In genomic region chr17:69358688-69359596, GRCh38 we compare ENCODE assay signal across 11 cellular contexts. TPM values are rescaled to one million over a fixed set of nuclear protein-coding genes. Genes with fewer than 3 reads are reported as not detected.
DNase-seq lines count a peak whose midpoint lies in the region; ATAC-seq, FAIRE-seq and TF ChIP-seq lines count a peak whose summit lies in the region.
"Had no signal": no experiment of that assay in that cellular context is flagged by ENCODE, and none has a peak within 500 bp of the region (broad histone marks: within the 10 kb centered on the region; RNA-seq: fewer than 3 reads in every experiment).

No MANE protein-coding gene starts in this region.

- no peak overlapping the region for H3K27ac ChIP-seq in gastrocnemius medialis

- H3K4me1 ChIP-seq in gastrocnemius medialis, result peaks cover 10 to 12% of the 10 kb centered on the region in 2 donors

- in situ Hi-C loops in ACHN (cut with HindIII; ENCODE audit: low pct_ligation_motif_present, low pct_unique_long_range_greater_than_20kb, low sequenced_read_pairs), result no loop called here
- in situ Hi-C loops in gastrocnemius medialis (cut with MboI; ENCODE audit: low sequenced_read_pairs in 4 of 4), result no loop called here

- H3K27me3 ChIP-seq in gastrocnemius medialis, result no peaks in the 10 kb centered on the region

- TF ChIP-seq POLR2A in GM12891 (IDR thresholded peaks at IDR 0.05; ENCODE audit: low read depth, low read length) (no peak), gastrocnemius medialis (IDR thresholded peaks at IDR 0.05) (no peak)

- intact Hi-C loops in gastrocnemius medialis (cut with DNase I; ENCODE audit: low total_unique reads), result loop anchor here (2.0 to 5.0 kb wide), 3 partner anchors 24 to 58 kb away; no protein-coding TSS in a partner anchor

- H3K9me3 Mint-ChIP-seq in activated T-cell treated with anti-CD3 and anti-CD28 coated beads, Interleukin-2, amount 50 U/mL, for 24 hours, result no peaks in the 10 kb centered on the region
- H3K9me3 Mint-ChIP-seq: neural crest cell had no signal

- no peak overlapping the region for H3K4me3 ChIP-seq in gastrocnemius medialis

- no peaks in the 10 kb centered on the region for H3K9me3 ChIP-seq in gastrocnemius medialis

- DNase-seq in ACHN (peak; percentile 21), GM12891 (ENCODE audit: insufficient read length, low spot score) (no peak), NCI-H2171 (lab: John Stamatoyannopoulos, UW) (peak; percentile 20), dermis blood vessel endothelial cell (peak; percentile 13), gastrocnemius medialis (no peak), NCI-H1417 treated with DMSO at 0.1 percent for 48 hours (lab: John Stamatoyannopoulos, UW) (no peak)
- DNase-seq in activated T-cell treated with anti-CD3 and anti-CD28 coated beads, Interleukin-2, amount 50 U/mL, for 24 hours, result no peak
- DNase-seq: activated T-cell treated with anti-CD3 and anti-CD28 coated beads for 4 hours, NCI-H226 had no signal

- H3K27me3 Mint-ChIP-seq in activated T-cell treated with anti-CD3 and anti-CD28 coated beads, Interleukin-2, amount 50 U/mL, for 24 hours, result peaks cover 2% of the 10 kb centered on the region

- no peak overlapping the region for H3K4me3 Mint-ChIP-seq in activated T-cell treated with anti-CD3 and anti-CD28 coated beads, Interleukin-2, amount 50 U/mL, for 24 hours
- H3K4me3 Mint-ChIP-seq: neural crest cell had no signal

- ATAC-seq in HG03442 (IDR thresholded peaks at IDR 0.05; ENCODE audit: unreplicated experiment) (no peak), gastrocnemius medialis (no peak)

- peak; percentile 43 for FAIRE-seq in GM12891 (lab: Jason Lieb, UNC)

- H3K36me3 Mint-ChIP-seq in activated T-cell treated with anti-CD3 and anti-CD28 coated beads, Interleukin-2, amount 50 U/mL, for 24 hours (ENCODE audit: low read depth), result no peaks in the 10 kb centered on the region

- no peaks in the 10 kb centered on the region for H3K36me3 ChIP-seq in gastrocnemius medialis

- no peak for TF ChIP-seq CTCF in gastrocnemius medialis (IDR thresholded peaks at IDR 0.05 in 4 of 5, conservative IDR thresholded peaks at IDR 0.05 in 1 of 5)

- no peak overlapping the region for H3K27ac Mint-ChIP-seq in activated T-cell treated with anti-CD3 and anti-CD28 coated beads, Interleukin-2, amount 50 U/mL, for 24 hours

- H3K4me1 Mint-ChIP-seq in activated T-cell treated with anti-CD3 and anti-CD28 coated beads, Interleukin-2, amount 50 U/mL, for 24 hours (ENCODE audit: low read depth), result peaks cover 4% of the 10 kb centered on the region
- H3K4me1 Mint-ChIP-seq: neural crest cell had no signal

TF ChIP-seq in GM12891, 5 proteins besides CTCF, POLR2A, EP300 and RAD21:
- TF ChIP-seq POU2F2 (IDR thresholded peaks at IDR 0.05; ENCODE audit: low read depth, low read length), result no peak
- TF ChIP-seq SPI1 (IDR thresholded peaks at IDR 0.05; ENCODE audit: low read depth, low read length), result no peak; the same call in 1 of the 2 replicates
- no peak for TF ChIP-seq TAF1 (IDR thresholded peaks at IDR 0.05; ENCODE audit: low read depth, low read length)
- no peak for TF ChIP-seq PAX5 (IDR thresholded peaks at IDR 0.05; ENCODE audit: insufficient read depth, low read length, severe bottlenecking)
TF ChIP-seq in GM12891: peak in this region for 0.

RNA-seq across cellular contexts. Expression of gene ABCA5, which starts 32.0 kb away (rescaled TPM):
- 15.6 TPM for polyA plus RNA-seq in GM12891 (2012; ENCODE audit: low read depth, missing spikeins)
- 18.5 and 21.8 TPM in 2 replicates for total RNA-seq in dermis blood vessel endothelial cell
- total RNA-seq in gastrocnemius medialis, result 100 to 1,000 TPM in 2 of 4 donors, 10 to 100 TPM in 2; 62.8 to 228 (median 123) TPM

RNA-seq across cellular contexts. Expression of gene MAP2K6, which starts 55.6 kb away (rescaled TPM):
- 37.5 TPM for polyA plus RNA-seq in GM12891 (2012; ENCODE audit: low read depth, missing spikeins)
- 4.9 and 14.2 TPM in 2 replicates for total RNA-seq in dermis blood vessel endothelial cell
- total RNA-seq in gastrocnemius medialis, result 100 to 1,000 TPM in 3 of 4 donors, 10 to 100 TPM in 1; 35.1 to 351 (median 223) TPM

Comparison
In these comparisons a context has a peak if more than half of its experiments do, and no peak if none do; other contexts are left out.
1. DNase-seq: peak in ACHN (single experiment), NCI-H2171 (single experiment) and dermis blood vessel endothelial cell (single experiment); none in GM12891 (single experiment), activated T-cell treated with anti-CD3 and anti-CD28 coated beads, Interleukin-2, amount 50 U/mL, for 24 hours (single experiment), gastrocnemius medialis (0 of 2) and NCI-H1417 treated with DMSO at 0.1 percent for 48 hours (single experiment).